ENCODE assay signal across 9 cellular contexts in genomic region chr10:71765176-71765906, GRCh38. TPM values are rescaled to one million over a fixed set of nuclear protein-coding genes. Genes with fewer than 3 reads are reported as not detected.
A peak's percentile ranks its signal among the peaks of the same experiment; 100 is the strongest.
DNase-seq lines count a peak whose midpoint lies in the region; ATAC-seq and TF ChIP-seq lines count a peak whose summit lies in the region.
"Had no signal": no experiment of that assay in that cellular context is flagged by ENCODE, and none has a peak within 500 bp of the region (broad histone marks: within the 10 kb centered on the region; RNA-seq: fewer than 3 reads in every experiment).

No MANE protein-coding gene starts in this region.

- H3K27ac ChIP-seq in caudate nucleus (ENCODE audit: low read depth, low read length), result peak overlapping the region; percentile 77
- H3K27ac ChIP-seq in urinary bladder (ENCODE audit: low read depth), result peak overlapping the region; percentile 68
- H3K27ac ChIP-seq in MM.1S (ENCODE audit: low read length), result no peak overlapping the region
- H3K27ac ChIP-seq: C4-2B had no signal

- peaks cover 3 to 13% of the 10 kb centered on the region in 2 donors for H3K36me3 Mint-ChIP-seq in activated T-cell treated with anti-CD3 and anti-CD28 coated beads, Interleukin-2, amount 50 U/mL, for 72 hours (ENCODE audit: insufficient read depth in 2 of 2)
- no peaks in the 10 kb centered on the region for H3K36me3 Mint-ChIP-seq in mesothelial cell of epicardium

- H3K79me2 ChIP-seq in MM.1S (ENCODE audit: low read length), result no peaks in the 10 kb centered on the region; the same call in 1 of the 2 replicates

- no peak overlapping the region for H2AFZ ChIP-seq in MM.1S (ENCODE audit: low read length)

- H3K4me3 Mint-ChIP-seq in activated T-cell treated with anti-CD3 and anti-CD28 coated beads, Interleukin-2, amount 50 U/mL, for 72 hours, result peak overlapping the region in 1 of 2 donors; percentile 23
- H3K4me3 Mint-ChIP-seq in mesothelial cell of epicardium, result no peak overlapping the region

- no peaks in the 10 kb centered on the region for H3K9me2 ChIP-seq in MM.1S (replicated peaks; ENCODE audit: insufficient read depth, low read length)

- peaks cover 80% of the 10 kb centered on the region for H3K4me1 Mint-ChIP-seq in activated T-cell treated with anti-CD3 and anti-CD28 coated beads, Interleukin-2, amount 50 U/mL, for 72 hours (ENCODE audit: low read depth)
- peaks cover 34% of the 10 kb centered on the region for H3K4me1 Mint-ChIP-seq in mesothelial cell of epicardium

- H3K9me3 Mint-ChIP-seq in activated T-cell treated with anti-CD3 and anti-CD28 coated beads, Interleukin-2, amount 50 U/mL, for 72 hours, result no peaks in the 10 kb centered on the region
- H3K9me3 Mint-ChIP-seq in mesothelial cell of epicardium, result no peaks in the 10 kb centered on the region

- H3K4me2 ChIP-seq in MM.1S (ENCODE audit: low read depth, low read length), result no peak overlapping the region

- H3K27me3 ChIP-seq in MM.1S (replicated peaks; ENCODE audit: insufficient read depth, low read length), result no peaks in the 10 kb centered on the region

- TF ChIP-seq CTCF in mesothelial cell of epicardium (IDR thresholded peaks at IDR 0.05; ENCODE audit: unreplicated experiment), result no peak
- TF ChIP-seq CTCF in MM.1S (IDR thresholded peaks at IDR 0.05; ENCODE audit: low read length), result no peak

- peak overlapping the region; percentile 54 for H3K27ac Mint-ChIP-seq in activated T-cell treated with anti-CD3 and anti-CD28 coated beads, Interleukin-2, amount 50 U/mL, for 72 hours
- H3K27ac Mint-ChIP-seq in mesothelial cell of epicardium, result peak overlapping the region; percentile 43

- peaks cover 6% of the 10 kb centered on the region for H3F3A ChIP-seq in MM.1S (ENCODE audit: insufficient read depth, low read length)

- DNase-seq in activated T-cell treated with anti-CD3 and anti-CD28 coated beads, Interleukin-2, amount 50 U/mL, for 72 hours, result no peak
- DNase-seq in activated T-cell treated with anti-CD3 and anti-CD28 coated beads, Interleukin-2, amount 50 U/mL, for 48 hours, result no peak
- DNase-seq in caudate nucleus (lab: John Stamatoyannopoulos, UW) (no peak), mesothelial cell of epicardium (ENCODE audit: low spot score in 2 of 2, unreplicated experiment in 2 of 2) (no peak), NCI-H187 treated with DMSO at 0.1 percent for 48 hours (lab: John Stamatoyannopoulos, UW) (no peak), MM.1S (no peak)

- H3K9me3 ChIP-seq in MM.1S (replicated peaks; ENCODE audit: insufficient read depth, low read length), result no peaks in the 10 kb centered on the region

- no peaks in the 10 kb centered on the region for H3K27me3 Mint-ChIP-seq in activated T-cell treated with anti-CD3 and anti-CD28 coated beads, Interleukin-2, amount 50 U/mL, for 72 hours (ENCODE audit: low read depth)
- H3K27me3 Mint-ChIP-seq in mesothelial cell of epicardium (ENCODE audit: low read depth), result no peaks in the 10 kb centered on the region

- H3K36me3 ChIP-seq in urinary bladder (ENCODE audit: insufficient read depth) (no peaks in the 10 kb centered on the region), MM.1S (replicated peaks; ENCODE audit: insufficient read depth, low read length) (no peaks in the 10 kb centered on the region)

- no peak for ATAC-seq in activated T-cell treated with anti-CD3 and anti-CD28 coated beads, Interleukin-2, amount 50 U/mL, for 72 hours (replicated peaks in 1 of 2)
- ATAC-seq in GM19023 (IDR thresholded peaks at IDR 0.05; ENCODE audit: unreplicated experiment), result no peak

- H4K20me1 ChIP-seq in MM.1S (ENCODE audit: insufficient read depth, low read length), result no peaks in the 10 kb centered on the region

- 53% methylated on average over 8 of the region's 8 CpGs for WGBS in urinary bladder

- H3K9ac ChIP-seq in MM.1S (ENCODE audit: low read length), result no peak overlapping the region

- H3K4me1 ChIP-seq in urinary bladder (ENCODE audit: insufficient read depth) (peaks cover under 1% of the 10 kb centered on the region), MM.1S (ENCODE audit: low read length) (peaks cover 10% of the 10 kb centered on the region)

- H3K4me3 ChIP-seq in urinary bladder (ENCODE audit: low read depth, low read length), result no peak overlapping the region
- H3K4me3 ChIP-seq in MM.1S (ENCODE audit: low read length), result no peak overlapping the region

RNA-seq across cellular contexts. Expression of gene VSIR, which starts 8.0 kb away (rescaled TPM):
- 10 to 100 TPM; 70.1 to 70.5 TPM for total RNA-seq in activated T-cell treated with anti-CD3 and anti-CD28 coated beads, Interleukin-2, amount 50 U/mL, for 72 hours
- total RNA-seq in mesothelial cell of epicardium (8.0 to 9.1 TPM (median 8.7 TPM) in 3 replicates), urinary bladder (24.9 TPM)
- polyA plus RNA-seq in urinary bladder, result 59.6 TPM

RNA-seq across cellular contexts. Expression of gene C10orf105, which starts 45.8 kb away (rescaled TPM):
- total RNA-seq in activated T-cell treated with anti-CD3 and anti-CD28 coated beads, Interleukin-2, amount 50 U/mL, for 72 hours, result under 1 TPM; 0.35 to 0.43 TPM
- total RNA-seq in mesothelial cell of epicardium (0.11 to 0.25 TPM (median 0.18 TPM) in 3 replicates), urinary bladder (0.26 TPM)
- 0.11 TPM for polyA plus RNA-seq in urinary bladder
